In genomic region chr4:12588572-12588971, GRCh38 we compare ENCODE assay signal across 23 cellular contexts.
"Had no signal": no experiment of that assay in that cellular context is flagged by ENCODE, and none has a peak within 500 bp of the region (broad histone marks: within the 10 kb centered on the region; RNA-seq: fewer than 3 reads in every experiment).

No MANE protein-coding gene starts in this region.

- H3K4me3 ChIP-seq: colonic mucosa, gastroesophageal sphincter, lung, psoas muscle, right lobe of liver, skin epidermis, stomach, uterus had no signal

- DNase-seq: cerebellar nuclear complex; colonic mucosa; dermis blood vessel endothelial cell; foreskin fibroblast; glutamatergic neuron; immature natural killer cell; kidney; left cardiac atrium; left ventricle myocardium superior; mesendoderm; naive B cell; nephron progenitor cell; psoas muscle; retina; right lobe of liver; stimulated activated CD4-positive, alpha-beta T cell treated with anti-CD3 and anti-CD28 coated beads, Interleukin-2, amount 100 ng/mL, for 24 hours; stimulated activated CD4-positive, alpha-beta T cell treated with anti-CD3 and anti-CD28 coated beads, Interleukin-4, amount 100 ng/mL, for 4 hours; stimulated activated naive B cell treated with anti-CD40 and anti-IgM and Interleukin-4, amounts not matched to agents 10 μg/mL and 1 μg/mL and 100 μg/mL, for 72 hours; stomach; uterus had no signal
